ENCODE assay signal across 1 cellular context in the genomic region with DNA sequence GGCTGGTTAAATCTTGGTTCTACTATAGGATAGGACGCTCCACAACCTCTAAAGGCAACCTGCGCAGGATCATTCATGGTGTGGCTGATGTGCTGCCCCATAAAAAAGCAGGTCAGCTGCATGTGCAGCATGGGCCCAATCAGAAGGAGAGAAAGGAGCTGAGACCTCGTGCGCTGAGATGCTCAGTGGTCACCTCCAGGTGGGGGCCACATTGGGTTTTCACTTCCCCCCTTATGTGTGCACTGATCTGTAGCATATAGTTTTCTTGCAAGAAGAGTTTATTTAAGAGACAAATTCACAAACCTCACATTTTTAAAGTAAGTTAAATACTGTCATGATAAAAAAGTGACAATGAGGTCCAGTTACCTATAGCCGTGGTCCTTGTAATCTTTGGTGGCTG.
TF ChIP-seq lines count a peak whose summit lies in the region.

No MANE protein-coding gene starts in this region.

TF ChIP-seq in GM12878, 131 proteins besides CTCF, POLR2A, EP300 and RAD21 (continued from another document):
- TF ChIP-seq, protein P1, sequence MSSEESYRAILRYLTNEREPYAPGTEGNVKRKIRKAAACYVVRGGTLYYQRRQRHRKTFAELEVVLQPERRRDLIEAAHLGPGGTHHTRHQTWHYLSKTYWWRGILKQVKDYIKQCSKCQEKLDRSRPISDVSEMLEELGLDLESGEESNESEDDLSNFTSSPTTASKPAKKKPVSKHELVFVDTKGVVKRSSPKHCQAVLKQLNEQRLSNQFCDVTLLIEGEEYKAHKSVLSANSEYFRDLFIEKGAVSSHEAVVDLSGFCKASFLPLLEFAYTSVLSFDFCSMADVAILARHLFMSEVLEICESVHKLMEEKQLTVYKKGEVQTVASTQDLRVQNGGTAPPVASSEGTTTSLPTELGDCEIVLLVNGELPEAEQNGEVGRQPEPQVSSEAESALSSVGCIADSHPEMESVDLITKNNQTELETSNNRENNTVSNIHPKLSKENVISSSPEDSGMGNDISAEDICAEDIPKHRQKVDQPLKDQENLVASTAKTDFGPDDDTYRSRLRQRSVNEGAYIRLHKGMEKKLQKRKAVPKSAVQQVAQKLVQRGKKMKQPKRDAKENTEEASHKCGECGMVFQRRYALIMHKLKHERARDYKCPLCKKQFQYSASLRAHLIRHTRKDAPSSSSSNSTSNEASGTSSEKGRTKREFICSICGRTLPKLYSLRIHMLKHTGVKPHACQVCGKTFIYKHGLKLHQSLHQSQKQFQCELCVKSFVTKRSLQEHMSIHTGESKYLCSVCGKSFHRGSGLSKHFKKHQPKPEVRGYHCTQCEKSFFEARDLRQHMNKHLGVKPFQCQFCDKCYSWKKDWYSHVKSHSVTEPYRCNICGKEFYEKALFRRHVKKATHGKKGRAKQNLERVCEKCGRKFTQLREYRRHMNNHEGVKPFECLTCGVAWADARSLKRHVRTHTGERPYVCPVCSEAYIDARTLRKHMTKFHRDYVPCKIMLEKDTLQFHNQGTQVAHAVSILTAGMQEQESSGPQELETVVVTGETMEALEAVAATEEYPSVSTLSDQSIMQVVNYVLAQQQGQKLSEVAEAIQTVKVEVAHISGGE (CRISPR knock-in tag; IDR thresholded peaks at IDR 0.05) = no peak
- TF ChIP-seq FOS (IDR thresholded peaks at IDR 0.05; ENCODE audit: borderline replicate concordance, extremely low read depth, insufficient read length) (no peak), CEBPB (IDR thresholded peaks at IDR 0.05; ENCODE audit: borderline replicate concordance in 1 of 2, low read depth in 2 of 2, low read length in 2 of 2) (no peak), RAD51 (IDR thresholded peaks at IDR 0.05) (no peak), NFYA (IDR thresholded peaks at IDR 0.05; ENCODE audit: borderline replicate concordance, low read depth, low read length) (no peak), CREM (IDR thresholded peaks at IDR 0.05; ENCODE audit: low read depth) (no peak)
- TF ChIP-seq, protein P2, sequence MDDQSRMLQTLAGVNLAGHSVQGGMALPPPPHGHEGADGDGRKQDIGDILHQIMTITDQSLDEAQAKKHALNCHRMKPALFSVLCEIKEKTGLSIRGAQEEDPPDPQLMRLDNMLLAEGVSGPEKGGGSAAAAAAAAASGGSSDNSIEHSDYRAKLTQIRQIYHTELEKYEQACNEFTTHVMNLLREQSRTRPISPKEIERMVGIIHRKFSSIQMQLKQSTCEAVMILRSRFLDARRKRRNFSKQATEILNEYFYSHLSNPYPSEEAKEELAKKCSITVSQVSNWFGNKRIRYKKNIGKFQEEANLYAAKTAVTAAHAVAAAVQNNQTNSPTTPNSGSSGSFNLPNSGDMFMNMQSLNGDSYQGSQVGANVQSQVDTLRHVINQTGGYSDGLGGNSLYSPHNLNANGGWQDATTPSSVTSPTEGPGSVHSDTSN (IDR thresholded peaks at IDR 0.05; ENCODE audit: insufficient replicate concordance, low read depth, low read length) = no peak
- TF ChIP-seq, protein P3, sequence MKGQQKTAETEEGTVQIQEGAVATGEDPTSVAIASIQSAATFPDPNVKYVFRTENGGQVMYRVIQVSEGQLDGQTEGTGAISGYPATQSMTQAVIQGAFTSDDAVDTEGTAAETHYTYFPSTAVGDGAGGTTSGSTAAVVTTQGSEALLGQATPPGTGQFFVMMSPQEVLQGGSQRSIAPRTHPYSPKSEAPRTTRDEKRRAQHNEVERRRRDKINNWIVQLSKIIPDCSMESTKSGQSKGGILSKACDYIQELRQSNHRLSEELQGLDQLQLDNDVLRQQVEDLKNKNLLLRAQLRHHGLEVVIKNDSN (IDR thresholded peaks at IDR 0.05; ENCODE audit: borderline replicate concordance, extremely low read length, insufficient read depth, low read depth, low read length) = no peak
- TF ChIP-seq, protein P4, sequence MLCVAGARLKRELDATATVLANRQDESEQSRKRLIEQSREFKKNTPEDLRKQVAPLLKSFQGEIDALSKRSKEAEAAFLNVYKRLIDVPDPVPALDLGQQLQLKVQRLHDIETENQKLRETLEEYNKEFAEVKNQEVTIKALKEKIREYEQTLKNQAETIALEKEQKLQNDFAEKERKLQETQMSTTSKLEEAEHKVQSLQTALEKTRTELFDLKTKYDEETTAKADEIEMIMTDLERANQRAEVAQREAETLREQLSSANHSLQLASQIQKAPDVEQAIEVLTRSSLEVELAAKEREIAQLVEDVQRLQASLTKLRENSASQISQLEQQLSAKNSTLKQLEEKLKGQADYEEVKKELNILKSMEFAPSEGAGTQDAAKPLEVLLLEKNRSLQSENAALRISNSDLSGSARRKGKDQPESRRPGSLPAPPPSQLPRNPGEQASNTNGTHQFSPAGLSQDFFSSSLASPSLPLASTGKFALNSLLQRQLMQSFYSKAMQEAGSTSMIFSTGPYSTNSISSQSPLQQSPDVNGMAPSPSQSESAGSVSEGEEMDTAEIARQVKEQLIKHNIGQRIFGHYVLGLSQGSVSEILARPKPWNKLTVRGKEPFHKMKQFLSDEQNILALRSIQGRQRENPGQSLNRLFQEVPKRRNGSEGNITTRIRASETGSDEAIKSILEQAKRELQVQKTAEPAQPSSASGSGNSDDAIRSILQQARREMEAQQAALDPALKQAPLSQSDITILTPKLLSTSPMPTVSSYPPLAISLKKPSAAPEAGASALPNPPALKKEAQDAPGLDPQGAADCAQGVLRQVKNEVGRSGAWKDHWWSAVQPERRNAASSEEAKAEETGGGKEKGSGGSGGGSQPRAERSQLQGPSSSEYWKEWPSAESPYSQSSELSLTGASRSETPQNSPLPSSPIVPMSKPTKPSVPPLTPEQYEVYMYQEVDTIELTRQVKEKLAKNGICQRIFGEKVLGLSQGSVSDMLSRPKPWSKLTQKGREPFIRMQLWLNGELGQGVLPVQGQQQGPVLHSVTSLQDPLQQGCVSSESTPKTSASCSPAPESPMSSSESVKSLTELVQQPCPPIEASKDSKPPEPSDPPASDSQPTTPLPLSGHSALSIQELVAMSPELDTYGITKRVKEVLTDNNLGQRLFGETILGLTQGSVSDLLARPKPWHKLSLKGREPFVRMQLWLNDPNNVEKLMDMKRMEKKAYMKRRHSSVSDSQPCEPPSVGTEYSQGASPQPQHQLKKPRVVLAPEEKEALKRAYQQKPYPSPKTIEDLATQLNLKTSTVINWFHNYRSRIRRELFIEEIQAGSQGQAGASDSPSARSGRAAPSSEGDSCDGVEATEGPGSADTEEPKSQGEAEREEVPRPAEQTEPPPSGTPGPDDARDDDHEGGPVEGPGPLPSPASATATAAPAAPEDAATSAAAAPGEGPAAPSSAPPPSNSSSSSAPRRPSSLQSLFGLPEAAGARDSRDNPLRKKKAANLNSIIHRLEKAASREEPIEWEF (IDR thresholded peaks at IDR 0.05; ENCODE audit: insufficient replicate concordance, low read depth, low read length) = no peak
